ENCODE assay signal across 32 cellular contexts in genomic region chr7:13770305-13770704, GRCh38.
DNase-seq lines count a peak whose midpoint lies in the region; ATAC-seq, FAIRE-seq and TF ChIP-seq lines count a peak whose summit lies in the region.
"Had no signal": no experiment of that assay in that cellular context is flagged by ENCODE, and none has a peak within 500 bp of the region (broad histone marks: within the 10 kb centered on the region; RNA-seq: fewer than 3 reads in every experiment).

No MANE protein-coding gene starts in this region.

- no peak overlapping the region for H3K9ac ChIP-seq in HepG2 (ENCODE audit: insufficient read depth, low read depth, low read length)
- no peak overlapping the region for H3K9ac ChIP-seq in fibroblast of lung (ENCODE audit: insufficient read depth, low read length)
- H3K9ac ChIP-seq: neural progenitor cell had no signal

- in situ Hi-C loops in HepG2 (cut with HindIII; ENCODE audit: extremely low pct_ligation_motif_present, low pct_unique_long_range_greater_than_20kb), result no loop called here

- no peak for ATAC-seq in HepG2
- ATAC-seq in right lobe of liver, result no peak
- ATAC-seq in GM21447 (IDR thresholded peaks at IDR 0.05; ENCODE audit: unreplicated experiment), result no peak
- ATAC-seq in HG03196 (IDR thresholded peaks at IDR 0.05; ENCODE audit: unreplicated experiment), result no peak
- ATAC-seq: activated CD8-positive, alpha-beta T cell treated with anti-CD3 and anti-CD28 coated beads, Interleukin-2, amount 10 ng/mL, durations not matched to agents 7 days and 5 days; left ventricle myocardium superior; right cardiac atrium; stimulated activated naive CD8-positive, alpha-beta T cell treated with anti-CD3 and anti-CD28 coated beads, Interleukin-15, Interleukin-2, amounts not matched to agents 100 U/mL and 50 U/mL, for 24 hours had no signal

- POLR2A ChIA-PET in HepG2 (lab: Yijun Ruan, JAX), result no interaction called here

- no peaks in the 10 kb centered on the region for H3K36me3 ChIP-seq in HepG2 (replicated peaks in 1 of 2; ENCODE audit: control insufficient read depth in 1 of 2, insufficient read depth in 2 of 2, low read length in 2 of 2)
- no peaks in the 10 kb centered on the region for H3K36me3 ChIP-seq in right lobe of liver
- H3K36me3 ChIP-seq in fibroblast of lung (ENCODE audit: control insufficient read depth, insufficient read depth, low read length), result no peaks in the 10 kb centered on the region
- H3K36me3 ChIP-seq: esophagus squamous epithelium, neural progenitor cell, spleen had no signal

- CTCF ChIA-PET in HepG2 (lab: Yijun Ruan, JAX; ENCODE audit: low intra/inter-chr PET ratio, low total read pairs), result no interaction called here

- H3K27ac ChIP-seq in HepG2 (ENCODE audit: extremely low read length, insufficient read depth, low read length) (no peak overlapping the region), right lobe of liver (no peak overlapping the region), fibroblast of lung (ENCODE audit: insufficient read depth, low read length) (no peak overlapping the region)
- H3K27ac ChIP-seq: dorsolateral prefrontal cortex, esophagus squamous epithelium, neural progenitor cell, spleen, VCaP had no signal

- no peak for TF ChIP-seq RAD21 in HepG2 (CRISPR knock-in tag; IDR thresholded peaks at IDR 0.05)

- TF ChIP-seq CTCF in HepG2 (CRISPR knock-in tag; IDR thresholded peaks at IDR 0.05) (no peak), right lobe of liver (IDR thresholded peaks at IDR 0.05) (no peak), fibroblast of lung (conservative IDR thresholded peaks at IDR 0.05 in 1 of 2, IDR thresholded peaks at IDR 0.05 in 1 of 2; ENCODE audit: low read depth in 1 of 2, low read length in 2 of 2) (no peak)

- no peaks in the 10 kb centered on the region for H4K20me1 ChIP-seq in HepG2 (ENCODE audit: insufficient read depth, low read length)
- no peaks in the 10 kb centered on the region for H4K20me1 ChIP-seq in fibroblast of lung (ENCODE audit: control insufficient read depth, extremely low read depth, insufficient read depth, low read length)

- no peak overlapping the region for H3K4me3 ChIP-seq in HepG2 (replicated peaks in 1 of 3; ENCODE audit: insufficient read depth in 1 of 3, low read depth in 2 of 3, low read length in 3 of 3)
- H3K4me3 ChIP-seq in right lobe of liver, result no peak overlapping the region
- H3K4me3 ChIP-seq in fibroblast of lung (replicated peaks in 1 of 4; ENCODE audit: control extremely low read depth in 1 of 4, insufficient read depth in 1 of 4, low read depth in 3 of 4, low read length in 4 of 4), result no peak overlapping the region
- H3K4me3 ChIP-seq: dorsolateral prefrontal cortex, esophagus squamous epithelium, neural progenitor cell, spleen had no signal

- H3K79me2 ChIP-seq in HepG2 (ENCODE audit: insufficient read depth, low read length), result no peaks in the 10 kb centered on the region
- H3K79me2 ChIP-seq in fibroblast of lung (ENCODE audit: control insufficient read depth, insufficient read depth, low read length), result no peaks in the 10 kb centered on the region

- intact Hi-C loops in HepG2 (cut with micrococcal nuclease; ENCODE audit: unreplicated experiment), result no loop called here
- intact Hi-C loops in right lobe of liver (cut with DNase I), result no loop called here

- H3K4me2 ChIP-seq in HepG2 (ENCODE audit: low read depth, low read length) (no peak overlapping the region), fibroblast of lung (ENCODE audit: extremely low read depth, insufficient read depth, low read length) (no peak overlapping the region)
- H3K4me2 ChIP-seq: neural progenitor cell had no signal

- no peak for FAIRE-seq in HepG2 (lab: Jason Lieb, UNC)
- FAIRE-seq: endometrium, GM12891, kidney, urothelium cell line had no signal

- DNase-seq in HepG2 (ENCODE audit: low spot score), result no peak
- DNase-seq in right lobe of liver, result no peak
- DNase-seq in RPMI7951 (ENCODE audit: low read depth), result peak; percentile 18
- peak; percentile 29 to 37 for DNase-seq in fibroblast of lung (ENCODE audit: low read depth in 2 of 2)
- DNase-seq in NCI-H446 (lab: John Stamatoyannopoulos, UW), result no peak
- DNase-seq in activated effector memory CD4-positive, alpha-beta T cell treated with Interleukin-2 at 50 U/mL for 16 hours, result no peak
- DNase-seq: activated CD4-positive, alpha-beta T cell treated with anti-CD3 and anti-CD28 coated beads for 4 hours; activated CD8-positive, alpha-beta T cell treated with anti-CD3 and anti-CD28 coated beads, Interleukin-2, amount 10 ng/mL, durations not matched to agents 7 days and 5 days; activated naive CD4-positive, alpha-beta T cell treated with anti-CD3 and anti-CD28 coated beads, Interleukin-2, amount 10 ng/mL, durations not matched to agents 7 days and 5 days; AML-193; CD4-positive, CD25-positive, alpha-beta regulatory T cell; dorsolateral prefrontal cortex; esophagus squamous epithelium; HFFc6; KBM-7; kidney; left ventricle myocardium superior; NCI-H2029; NCI-H524 treated with DMSO at 0.1 percent for 48 hours; right cardiac atrium; SIG-M5; spleen; stimulated activated CD4-positive, alpha-beta T cell treated with anti-CD3 and anti-CD28 coated beads, Interleukin-2, amount 100 ng/mL, for 24 hours; stimulated activated naive CD8-positive, alpha-beta T cell treated with anti-CD3 and anti-CD28 coated beads, Interleukin-15, Interleukin-2, amounts not matched to agents 100 U/mL and 50 U/mL, for 24 hours; T1000 had no signal

- TF ChIP-seq POLR2A in HepG2 (IDR thresholded peaks at IDR 0.05; ENCODE audit: insufficient read depth in 1 of 2, low read depth in 2 of 2, low read length in 2 of 2) (no peak), right lobe of liver (IDR thresholded peaks at IDR 0.05) (no peak)

- H2AFZ ChIP-seq in HepG2 (ENCODE audit: low read length) (no peak overlapping the region), fibroblast of lung (ENCODE audit: low read length) (no peak overlapping the region)
- H2AFZ ChIP-seq: neural progenitor cell had no signal

- no TSS peak for BruUV-seq in HepG2 (replicated peaks; lab: Mats Ljungman, UMichigan)

- H3K27me3 ChIP-seq in HepG2 (ENCODE audit: control insufficient read depth in 1 of 2, insufficient read depth in 2 of 2, low read length in 2 of 2) (no peaks in the 10 kb centered on the region), right lobe of liver (no peaks in the 10 kb centered on the region), fibroblast of lung (ENCODE audit: control insufficient read depth, insufficient read depth, low read length) (no peaks in the 10 kb centered on the region)
- H3K27me3 ChIP-seq: dorsolateral prefrontal cortex, esophagus squamous epithelium, neural progenitor cell, spleen had no signal

- TF ChIP-seq EP300 in HepG2 (IDR thresholded peaks at IDR 0.05; ENCODE audit: low read depth in 2 of 2, low read length in 2 of 2) (no peak), HepG2 (CRISPR knock-in tag; IDR thresholded peaks at IDR 0.05; ENCODE audit: borderline replicate concordance) (no peak)

- 0% methylated on average over 1 of the region's 1 CpG for WGBS in HepG2 (ENCODE audit: low lambda C conversion rate)
- 18% methylated on average over 1 of the region's 1 CpG for WGBS in right lobe of liver (ENCODE audit: insufficient coverage, low coverage, low lambda C conversion rate, missing lambda C conversion rate)

- H3K9me3 ChIP-seq in HepG2 (ENCODE audit: low read length) (peaks cover 42% of the 10 kb centered on the region), right lobe of liver (no peaks in the 10 kb centered on the region), fibroblast of lung (ENCODE audit: control insufficient read depth, insufficient read depth, low read depth, low read length) (no peaks in the 10 kb centered on the region)
- H3K9me3 ChIP-seq: esophagus squamous epithelium, spleen had no signal

- no peaks in the 10 kb centered on the region for H3K4me1 ChIP-seq in HepG2 (ENCODE audit: insufficient read depth, low read length)
- H3K4me1 ChIP-seq in right lobe of liver, result no peaks in the 10 kb centered on the region
- H3K4me1 ChIP-seq in fibroblast of lung (ENCODE audit: control insufficient read depth, extremely low read depth, insufficient read depth, low read length), result no peaks in the 10 kb centered on the region
- H3K4me1 ChIP-seq: esophagus squamous epithelium, neural progenitor cell, spleen had no signal

TF ChIP-seq in HepG2, 621 proteins besides CTCF, POLR2A, EP300 and RAD21:
- no peak for TF ChIP-seq ETV6 (CRISPR knock-in tag; conservative IDR thresholded peaks at IDR 0.05)
- no peak for TF ChIP-seq MYNN (CRISPR knock-in tag; IDR thresholded peaks at IDR 0.05; ENCODE audit: low read depth)
- TF ChIP-seq ZNF275 (CRISPR knock-in tag; IDR thresholded peaks at IDR 0.05; ENCODE audit: borderline replicate concordance), result no peak
- no peak for TF ChIP-seq ZSCAN31 (CRISPR knock-in tag; IDR thresholded peaks at IDR 0.05; ENCODE audit: low read depth)
- peak; percentile 70 for TF ChIP-seq MAFF (IDR thresholded peaks at IDR 0.05; ENCODE audit: low read depth, low read length)
- no peak for TF ChIP-seq ZNF282 (IDR thresholded peaks at IDR 0.05; ENCODE audit: partially characterized antibody)
- TF ChIP-seq MAFK (conservative IDR thresholded peaks at IDR 0.05 in 1 of 2, IDR thresholded peaks at IDR 0.05 in 1 of 2; ENCODE audit: low read length in 2 of 2), result peak; percentile 65 to 75
- no peak for TF ChIP-seq PBX3 (CRISPR knock-in tag; IDR thresholded peaks at IDR 0.05; ENCODE audit: borderline replicate concordance)
TF ChIP-seq in HepG2: peak in this region for 2.

Comparison
In these comparisons a context has a peak if more than half of its experiments do, and no peak if none do; other contexts are left out.
1. DNase-seq: peak in RPMI7951 (single experiment) and fibroblast of lung (2 of 2); none in HepG2 (single experiment), right lobe of liver (0 of 3), NCI-H446 (0 of 2) and activated effector memory CD4-positive, alpha-beta T cell treated with Interleukin-2 at 50 U/mL for 16 hours (single experiment).